ENCODE assay signal across 25 cellular contexts in the genomic region with DNA sequence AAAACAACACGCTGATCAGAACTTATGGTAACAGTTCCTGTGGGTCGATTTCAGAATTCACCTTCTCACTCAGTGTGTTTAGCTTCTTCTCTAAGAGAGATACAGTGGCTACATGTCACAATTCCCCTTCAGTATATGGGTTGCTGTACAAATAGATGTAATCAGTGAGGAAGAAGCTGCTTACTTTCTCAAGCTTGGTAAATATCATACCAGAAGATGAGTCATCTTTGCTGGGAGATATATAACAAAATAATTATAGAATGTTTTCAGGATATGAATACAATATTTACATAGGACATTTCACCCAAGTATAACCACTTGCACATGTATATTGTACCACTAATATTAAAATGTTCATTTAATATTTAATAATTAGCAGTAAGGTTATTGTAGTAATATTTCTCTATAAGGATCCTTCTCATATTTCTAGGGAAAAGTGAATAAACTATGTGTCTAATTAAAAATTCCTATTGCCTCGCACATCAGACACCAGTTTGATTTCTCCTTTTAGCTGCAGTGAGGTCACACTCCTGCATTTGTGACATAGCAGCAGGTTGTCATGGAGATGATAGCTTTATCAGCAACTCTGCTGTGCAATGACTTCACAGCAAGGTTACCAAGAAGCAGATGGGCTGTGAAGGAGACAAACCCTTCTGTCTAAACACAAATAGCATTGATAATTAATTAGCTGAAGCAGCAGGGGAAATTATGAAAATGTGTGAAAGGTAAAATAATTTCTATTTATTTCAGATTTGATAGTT.
A peak's percentile ranks its signal among the peaks of the same experiment; 100 is the strongest.
DNase-seq lines count a peak whose midpoint lies in the region; ATAC-seq and TF ChIP-seq lines count a peak whose summit lies in the region.
"Had no signal": no experiment of that assay in that cellular context is flagged by ENCODE, and none has a peak within 500 bp of the region (broad histone marks: within the 10 kb centered on the region; RNA-seq: fewer than 3 reads in every experiment).

No MANE protein-coding gene starts in this region.

- TF ChIP-seq CTCF in epithelial cell of esophagus (IDR thresholded peaks at IDR 0.05; ENCODE audit: insufficient read depth, low read depth, low read length, missing control alignments), result no peak

- no peak overlapping the region for H3K9ac ChIP-seq in skeletal muscle satellite cell (ENCODE audit: low read depth, low read length)

- no peaks in the 10 kb centered on the region for H3K27me3 Mint-ChIP-seq in T-cell
- H3K27me3 Mint-ChIP-seq: activated CD4-positive, alpha-beta memory T cell treated with anti-CD3 and anti-CD28 coated beads, Interleukin-2, amount 10 ng/mL, durations not matched to agents 7 days and 5 days; activated naive CD4-positive, alpha-beta T cell treated with anti-CD3 and anti-CD28 coated beads, Interleukin-2, amount 50 U/mL, for 24 hours; CD4-positive, CD25-positive, alpha-beta regulatory T cell had no signal

- no peaks in the 10 kb centered on the region for H3K9me3 ChIP-seq in skeletal muscle satellite cell (replicated peaks; ENCODE audit: low read length)
- H3K9me3 ChIP-seq: testis had no signal

- CTCF ChIA-PET in HEK293T (lab: Yijun Ruan, JAX), result no interaction called here
- CTCF ChIA-PET in T-cell (lab: Charles Lee), result no interaction called here

- no peak overlapping the region for H3K27ac Mint-ChIP-seq in T-cell
- H3K27ac Mint-ChIP-seq: activated CD4-positive, alpha-beta memory T cell treated with anti-CD3 and anti-CD28 coated beads, Interleukin-2, amount 10 ng/mL, durations not matched to agents 7 days and 5 days; activated naive CD4-positive, alpha-beta T cell treated with anti-CD3 and anti-CD28 coated beads, Interleukin-2, amount 50 U/mL, for 24 hours; activated T-helper 2 cell treated with anti-CD3 and anti-CD28 coated beads, Interferon-gamma antibody, Interleukin-2, Interleukin-4, amounts not matched to agents 10 μg/mL and 5 μg/mL and 100 μg/mL, durations not matched to agents 14 hours and 24 hours and 36 hours; CD4-positive, CD25-positive, alpha-beta regulatory T cell; natural killer cell had no signal

- peak overlapping the region; percentile 7 for H3K4me2 ChIP-seq in skeletal muscle satellite cell (ENCODE audit: low read length)

- no peaks in the 10 kb centered on the region for H3K36me3 ChIP-seq in skeletal muscle satellite cell (ENCODE audit: insufficient read depth, low read length)
- H3K36me3 ChIP-seq: lower lobe of right lung had no signal

- no peaks in the 10 kb centered on the region for H3K4me1 ChIP-seq in skeletal muscle satellite cell (ENCODE audit: control insufficient read depth, insufficient read depth, low read length)
- H3K4me1 ChIP-seq: lower lobe of right lung, testis had no signal

- POLR2A ChIA-PET in HEK293T (lab: Yijun Ruan, JAX) (no interaction called here), T-cell (lab: Charles Lee) (no interaction called here)

- DNase-seq in NCI-H748 (lab: John Stamatoyannopoulos, UW; ENCODE audit: unreplicated experiment) (peak; percentile 2), NCI-H748 treated with DMSO at 0.1 percent for 48 hours (lab: John Stamatoyannopoulos, UW) (no peak), SHP77 treated with DMSO at 0.1 percent for 48 hours (lab: John Stamatoyannopoulos, UW) (peak; percentile 7), epithelial cell of esophagus (ENCODE audit: low read depth) (peak; percentile 26), HEK293T (ENCODE audit: extremely low spot score) (no peak), T-helper 1 cell (no peak), T-cell (no peak)
- DNase-seq: activated CD4-positive, alpha-beta memory T cell treated with anti-CD3 and anti-CD28 coated beads, Interleukin-2, amount 10 ng/mL, durations not matched to agents 7 days and 5 days; activated CD4-positive, CD25-positive, alpha-beta regulatory T cell treated with anti-CD3 and anti-CD28 coated beads, Interleukin-2, amount 50 U/mL, for 72 hours; anterior cingulate cortex; CD4-positive, CD25-positive, alpha-beta regulatory T cell; central memory CD4-positive, alpha-beta T cell; dermis blood vessel endothelial cell; HCEC 1CT; kidney glomerular epithelial cell; lower lobe of right lung; natural killer cell; NCI-H2081; occipital lobe; stimulated activated naive CD4-positive, alpha-beta T cell treated with Interleukin-2 at 50 U/mL for 16 hours; testis had no signal

- no peaks in the 10 kb centered on the region for H3K36me3 Mint-ChIP-seq in T-cell
- H3K36me3 Mint-ChIP-seq: activated naive CD4-positive, alpha-beta T cell treated with anti-CD3 and anti-CD28 coated beads, Interleukin-2, amount 50 U/mL, for 24 hours; CD4-positive, CD25-positive, alpha-beta regulatory T cell; natural killer cell had no signal

- no peaks in the 10 kb centered on the region for H3K4me1 Mint-ChIP-seq in T-cell
- H3K4me1 Mint-ChIP-seq: activated CD4-positive, alpha-beta memory T cell treated with anti-CD3 and anti-CD28 coated beads, Interleukin-2, amount 10 ng/mL, durations not matched to agents 7 days and 5 days; activated naive CD4-positive, alpha-beta T cell treated with anti-CD3 and anti-CD28 coated beads, Interleukin-2, amount 50 U/mL, for 24 hours; CD4-positive, CD25-positive, alpha-beta regulatory T cell; natural killer cell had no signal

- no peak overlapping the region for H3K4me3 Mint-ChIP-seq in T-cell
- H3K4me3 Mint-ChIP-seq: activated CD4-positive, alpha-beta memory T cell treated with anti-CD3 and anti-CD28 coated beads, Interleukin-2, amount 10 ng/mL, durations not matched to agents 7 days and 5 days; activated naive CD4-positive, alpha-beta T cell treated with anti-CD3 and anti-CD28 coated beads, Interleukin-2, amount 50 U/mL, for 24 hours; CD4-positive, CD25-positive, alpha-beta regulatory T cell; natural killer cell had no signal

- no peak for ATAC-seq in T-cell (replicated peaks in 1 of 4)
- ATAC-seq: K562, lower lobe of right lung, natural killer cell had no signal

- H3K27me3 ChIP-seq in skeletal muscle satellite cell (ENCODE audit: control insufficient read depth, insufficient read depth, low read length), result no peaks in the 10 kb centered on the region
- H3K27me3 ChIP-seq: testis had no signal

- peaks cover 3 to 32% (median 27%) of the 10 kb centered on the region in 3 donors for H3K9me3 Mint-ChIP-seq in T-cell

- H3K4me3 ChIP-seq in epithelial cell of esophagus (ENCODE audit: low read length), result no peak overlapping the region
- H3K4me3 ChIP-seq in skeletal muscle satellite cell (ENCODE audit: low read length), result no peak overlapping the region
- H3K4me3 ChIP-seq: K562, lower lobe of right lung, testis had no signal

TF ChIP-seq in HEK293T, 16 proteins besides CTCF, POLR2A, EP300 and RAD21:
- no peak for TF ChIP-seq ZNF384 (IDR thresholded peaks at IDR 0.05)
- TF ChIP-seq ARNT (IDR thresholded peaks at IDR 0.05), result no peak
- no peak for TF ChIP-seq TARDBP (IDR thresholded peaks at IDR 0.05)
- no peak for TF ChIP-seq L3MBTL2 (conservative IDR thresholded peaks at IDR 0.05)
- no peak for TF ChIP-seq FOXK2 (IDR thresholded peaks at IDR 0.05)
- TF ChIP-seq SUZ12 (IDR thresholded peaks at IDR 0.05), result no peak
- TF ChIP-seq FOXA1 (IDR thresholded peaks at IDR 0.05), result no peak
- TF ChIP-seq BHLHE40 (IDR thresholded peaks at IDR 0.05; ENCODE audit: borderline replicate concordance), result no peak
- no peak for TF ChIP-seq FOXM1 (IDR thresholded peaks at IDR 0.05; ENCODE audit: borderline replicate concordance)
TF ChIP-seq in HEK293T: peak in this region for 0.

Comparison
In these comparisons a context has a peak if more than half of its experiments do, and no peak if none do; other contexts are left out.
1. DNase-seq: peak in NCI-H748 (single experiment), SHP77 treated with DMSO at 0.1 percent for 48 hours (single experiment) and epithelial cell of esophagus (single experiment); none in NCI-H748 treated with DMSO at 0.1 percent for 48 hours (single experiment), HEK293T (single experiment), T-helper 1 cell (0 of 5) and T-cell (0 of 34).